ENCODE assay signal across 12 cellular contexts in genomic region chr15:68674975-68675374, GRCh38.
DNase-seq lines count a peak whose midpoint lies in the region; ATAC-seq lines count a peak whose summit lies in the region.
"Had no signal": no experiment of that assay in that cellular context is flagged by ENCODE, and none has a peak within 500 bp of the region (broad histone marks: within the 10 kb centered on the region; RNA-seq: fewer than 3 reads in every experiment).

No MANE protein-coding gene starts in this region.

- intact Hi-C loops in cardiac septum (cut with DNase I), result loop anchor here (5.0 kb wide), 4 partner anchors 98 to 368 kb away; partner anchors contain the start of gene CORO2B
- intact Hi-C loops in Right ventricle myocardium superior (cut with DNase I), result loop anchor here (5.0 kb wide), 3 partner anchors 98 to 202 kb away; partner anchors contain the start of gene CORO2B

- peak; percentile 44 for DNase-seq in cardiac septum (ENCODE audit: low spot score)
- DNase-seq in Right ventricle myocardium superior, result no peak
- peak; percentile 35 for DNase-seq in UCSD-AML1 (lab: John Stamatoyannopoulos, UW; ENCODE audit: unreplicated experiment)
- DNase-seq in iris pigment epithelial cell (ENCODE audit: low read depth), result peak; percentile 58
- no peak for DNase-seq in stimulated activated CD4-positive, alpha-beta T cell treated with anti-CD3 and anti-CD28 coated beads, Interleukin-15, amount 100 ng/mL, for 24 hours
- no peak for DNase-seq in amygdala (lab: John Stamatoyannopoulos, UW)
- DNase-seq in activated naive CD4-positive, alpha-beta T cell treated with anti-CD3 and anti-CD28 coated beads, Interleukin-2, amount 50 U/mL, for 16 hours, result no peak
- DNase-seq: 8988T, amniotic stem cell, NCI-H524, upper lobe of left lung had no signal

- ATAC-seq in Right ventricle myocardium superior (ENCODE audit: poor library complexity) (no peak), GM18858 (IDR thresholded peaks at IDR 0.05; ENCODE audit: unreplicated experiment) (no peak)

Comparison
In these comparisons a context has a peak if more than half of its experiments do, and no peak if none do; other contexts are left out.
1. DNase-seq: peak in cardiac septum (single experiment), UCSD-AML1 (single experiment) and iris pigment epithelial cell (single experiment); none in Right ventricle myocardium superior (single experiment), stimulated activated CD4-positive, alpha-beta T cell treated with anti-CD3 and anti-CD28 coated beads, Interleukin-15, amount 100 ng/mL, for 24 hours (single experiment), amygdala (0 of 56) and activated naive CD4-positive, alpha-beta T cell treated with anti-CD3 and anti-CD28 coated beads, Interleukin-2, amount 50 U/mL, for 16 hours (single experiment).